In genomic region chr7:150847536-150847935, GRCh38 we compare ENCODE assay signal across 33 cellular contexts. TPM values are rescaled to one million over a fixed set of nuclear protein-coding genes. Genes with fewer than 3 reads are reported as not detected.
"Had no signal": no experiment of that assay in that cellular context is flagged by ENCODE, and none has a peak within 500 bp of the region (broad histone marks: within the 10 kb centered on the region; RNA-seq: fewer than 3 reads in every experiment).

No MANE protein-coding gene starts in this region.

- H3K36me3 ChIP-seq: adrenal gland, esophagus muscularis mucosa, gastrocnemius medialis, heart right ventricle, WERI-Rb-1 had no signal

- ATAC-seq: activated CD4-positive, CD25-positive, alpha-beta regulatory T cell treated with anti-CD3 and anti-CD28 coated beads, Interleukin-2, amount 50 U/mL, for 24 hours; activated CD8-positive, alpha-beta T cell treated with anti-CD3 and anti-CD28 coated beads for 36 hours; activated naive CD8-positive, alpha-beta T cell treated with anti-CD3 and anti-CD28 coated beads, Interleukin-2, amount 50 U/mL, for 24 hours; body of pancreas; foreskin keratinocyte; gastrocnemius medialis; heart right ventricle; T-helper 17 cell had no signal

- H3K4me3 Mint-ChIP-seq: activated B cell treated with CpG ODN at 0.5 μM for 24 hours; activated CD8-positive, alpha-beta T cell treated with anti-CD3 and anti-CD28 coated beads for 36 hours; activated naive CD4-positive, alpha-beta T cell treated with anti-CD3 and anti-CD28 coated beads for 36 hours; activated naive CD4-positive, alpha-beta T cell treated with anti-CD3 and anti-CD28 coated beads, Interleukin-2, amount 50 U/mL, for 24 hours; activated naive CD8-positive, alpha-beta T cell treated with anti-CD3 and anti-CD28 coated beads for 36 hours; activated naive CD8-positive, alpha-beta T cell treated with anti-CD3 and anti-CD28 coated beads, Interleukin-2, amount 50 U/mL, for 24 hours; activated T-helper 1 cell treated with anti-CD3 and anti-CD28 coated beads, Interleukin-12 subunit alpha, Interleukin-12 subunit beta, Interleukin-2, Interleukin-4 antibody, amounts not matched to agents 30 ng/mL and 10 ng/mL and 1 ng/mL, durations not matched to agents 14 hours and 24 hours and 36 hours; T-helper 17 cell; T-helper 2 cell treated with Interferon-gamma antibody and Interleukin-4, amounts not matched to agents 5 μg/mL and 100 μg/mL, for 36 hours had no signal

- H3K36me3 Mint-ChIP-seq: activated naive CD4-positive, alpha-beta T cell treated with anti-CD3 and anti-CD28 coated beads, Interleukin-2, amount 50 U/mL, for 24 hours; activated naive CD8-positive, alpha-beta T cell treated with anti-CD3 and anti-CD28 coated beads for 36 hours had no signal

- DNase-seq: activated B cell treated with CpG ODN at 0.5 μM for 24 hours; activated CD4-positive, alpha-beta T cell treated with anti-CD3 and anti-CD28 coated beads for 48 hours; activated CD4-positive, alpha-beta T cell treated with anti-CD3 and anti-CD28 coated beads, Interleukin-2, amount 50 U/mL, for 1 hour; activated CD4-positive, alpha-beta T cell treated with anti-CD3 and anti-CD28 coated beads, Interleukin-2, amount 50 U/mL, for 48 hours; activated CD8-positive, alpha-beta T cell treated with anti-CD3 and anti-CD28 coated beads for 36 hours; activated effector memory CD4-positive, alpha-beta T cell treated with anti-CD3 and anti-CD28 coated beads, Interleukin-2, amount 50 U/mL, for 16 hours; activated naive CD4-positive, alpha-beta T cell treated with anti-CD3 and anti-CD28 coated beads for 36 hours; activated naive CD8-positive, alpha-beta T cell treated with anti-CD3 and anti-CD28 coated beads for 36 hours; activated naive CD8-positive, alpha-beta T cell treated with anti-CD3 and anti-CD28 coated beads, Interleukin-2, amount 50 U/mL, for 24 hours; activated T-cell treated with anti-CD3 and anti-CD28 coated beads, Interleukin-2, amount 50 U/mL, for 1 hour; amygdala; body of pancreas; caudate nucleus; dorsolateral prefrontal cortex; effector memory CD4-positive, alpha-beta T cell; erythroblast; foreskin keratinocyte; gastrocnemius medialis; heart right ventricle; T-helper 1 cell; T-helper 17 cell; T1000; WERI-Rb-1 had no signal

- H3K4me3 ChIP-seq: adrenal gland, body of pancreas, dorsolateral prefrontal cortex, esophagus muscularis mucosa, gastrocnemius medialis, heart right ventricle had no signal

- H3K27ac ChIP-seq: adrenal gland, body of pancreas, dorsolateral prefrontal cortex, esophagus muscularis mucosa, foreskin keratinocyte, gastrocnemius medialis, heart right ventricle, WERI-Rb-1 had no signal

- H3K9me3 ChIP-seq: adrenal gland, body of pancreas, esophagus muscularis mucosa, gastrocnemius medialis, heart right ventricle had no signal

- H3K9me3 Mint-ChIP-seq: activated B cell treated with CpG ODN at 0.5 μM for 24 hours; activated CD8-positive, alpha-beta T cell treated with anti-CD3 and anti-CD28 coated beads for 36 hours; activated naive CD4-positive, alpha-beta T cell treated with anti-CD3 and anti-CD28 coated beads for 36 hours; activated naive CD4-positive, alpha-beta T cell treated with anti-CD3 and anti-CD28 coated beads, Interleukin-2, amount 50 U/mL, for 24 hours; activated naive CD8-positive, alpha-beta T cell treated with anti-CD3 and anti-CD28 coated beads for 36 hours; activated naive CD8-positive, alpha-beta T cell treated with anti-CD3 and anti-CD28 coated beads, Interleukin-2, amount 50 U/mL, for 24 hours; activated T-helper 1 cell treated with anti-CD3 and anti-CD28 coated beads, Interleukin-12 subunit alpha, Interleukin-12 subunit beta, Interleukin-2, Interleukin-4 antibody, amounts not matched to agents 30 ng/mL and 10 ng/mL and 1 ng/mL, durations not matched to agents 14 hours and 24 hours and 36 hours; activated T-helper 2 cell treated with anti-CD3 and anti-CD28 coated beads, Interferon-gamma antibody, Interleukin-2, Interleukin-4, amounts not matched to agents 10 μg/mL and 5 μg/mL and 100 μg/mL, durations not matched to agents 14 hours and 24 hours and 36 hours; T-helper 2 cell treated with Interferon-gamma antibody and Interleukin-4, amounts not matched to agents 5 μg/mL and 100 μg/mL, for 36 hours had no signal

- H3K27ac Mint-ChIP-seq: activated B cell treated with CpG ODN at 0.5 μM for 24 hours; activated CD8-positive, alpha-beta T cell treated with anti-CD3 and anti-CD28 coated beads for 36 hours; activated naive CD4-positive, alpha-beta T cell treated with anti-CD3 and anti-CD28 coated beads for 36 hours; activated naive CD4-positive, alpha-beta T cell treated with anti-CD3 and anti-CD28 coated beads, Interleukin-2, amount 50 U/mL, for 24 hours; activated naive CD8-positive, alpha-beta T cell treated with anti-CD3 and anti-CD28 coated beads for 36 hours; activated naive CD8-positive, alpha-beta T cell treated with anti-CD3 and anti-CD28 coated beads, Interleukin-2, amount 50 U/mL, for 24 hours; activated T-helper 1 cell treated with anti-CD3 and anti-CD28 coated beads, Interleukin-12 subunit alpha, Interleukin-12 subunit beta, Interleukin-2, Interleukin-4 antibody, amounts not matched to agents 30 ng/mL and 10 ng/mL and 1 ng/mL, durations not matched to agents 14 hours and 24 hours and 36 hours; activated T-helper 2 cell treated with anti-CD3 and anti-CD28 coated beads, Interferon-gamma antibody, Interleukin-2, Interleukin-4, amounts not matched to agents 10 μg/mL and 5 μg/mL and 100 μg/mL, durations not matched to agents 14 hours and 24 hours and 36 hours; T-helper 17 cell; T-helper 2 cell treated with Interferon-gamma antibody and Interleukin-4, amounts not matched to agents 5 μg/mL and 100 μg/mL, for 36 hours had no signal

- H3K27me3 ChIP-seq: adrenal gland, body of pancreas, foreskin keratinocyte had no signal

- H3K4me1 Mint-ChIP-seq: activated B cell treated with CpG ODN at 0.5 μM for 24 hours; activated naive CD4-positive, alpha-beta T cell treated with anti-CD3 and anti-CD28 coated beads, Interleukin-2, amount 50 U/mL, for 24 hours; activated naive CD8-positive, alpha-beta T cell treated with anti-CD3 and anti-CD28 coated beads for 36 hours had no signal

- H3K4me1 ChIP-seq: adrenal gland, body of pancreas, foreskin keratinocyte, gastrocnemius medialis had no signal

RNA-seq across cellular contexts. Expression of gene AOC1, which starts 4.8 kb away (rescaled TPM):
- total RNA-seq: activated B cell treated with CpG ODN at 0.5 μM for 24 hours; activated CD8-positive, alpha-beta memory T cell treated with anti-CD3 and anti-CD28 coated beads for 36 hours; activated CD8-positive, alpha-beta T cell treated with anti-CD3 and anti-CD28 coated beads for 36 hours; activated naive CD4-positive, alpha-beta T cell treated with anti-CD3 and anti-CD28 coated beads for 36 hours; activated naive CD8-positive, alpha-beta T cell treated with anti-CD3 and anti-CD28 coated beads for 36 hours; activated T-helper 1 cell treated with anti-CD3 and anti-CD28 coated beads, Interleukin-12 subunit alpha, Interleukin-12 subunit beta, Interleukin-2, Interleukin-4 antibody, amounts not matched to agents 30 ng/mL and 10 ng/mL and 1 ng/mL, durations not matched to agents 14 hours and 24 hours and 36 hours; chondrocyte; foreskin keratinocyte; glomerular endothelial cell; T-helper 17 cell had no signal
- polyA plus RNA-seq: foreskin keratinocyte had no signal

RNA-seq across cellular contexts. Expression of gene TMEM176A, which starts 47.0 kb away (rescaled TPM):
- total RNA-seq: activated B cell treated with CpG ODN at 0.5 μM for 24 hours; activated CD8-positive, alpha-beta memory T cell treated with anti-CD3 and anti-CD28 coated beads for 36 hours; activated CD8-positive, alpha-beta T cell treated with anti-CD3 and anti-CD28 coated beads for 36 hours; activated naive CD4-positive, alpha-beta T cell treated with anti-CD3 and anti-CD28 coated beads for 36 hours; activated naive CD8-positive, alpha-beta T cell treated with anti-CD3 and anti-CD28 coated beads for 36 hours; activated T-helper 1 cell treated with anti-CD3 and anti-CD28 coated beads, Interleukin-12 subunit alpha, Interleukin-12 subunit beta, Interleukin-2, Interleukin-4 antibody, amounts not matched to agents 30 ng/mL and 10 ng/mL and 1 ng/mL, durations not matched to agents 14 hours and 24 hours and 36 hours; activated T-helper 2 cell treated with anti-CD3 and anti-CD28 coated beads, Interferon-gamma antibody, Interleukin-2, Interleukin-4, amounts not matched to agents 10 μg/mL and 5 μg/mL and 100 μg/mL, durations not matched to agents 14 hours and 24 hours and 36 hours; chondrocyte; foreskin keratinocyte; glomerular endothelial cell had no signal
- polyA plus RNA-seq: foreskin keratinocyte had no signal

RNA-seq across cellular contexts. Expression of gene TMEM176B, which starts 47.4 kb away (rescaled TPM):
- total RNA-seq: activated CD8-positive, alpha-beta memory T cell treated with anti-CD3 and anti-CD28 coated beads for 36 hours; activated CD8-positive, alpha-beta T cell treated with anti-CD3 and anti-CD28 coated beads for 36 hours; activated naive CD4-positive, alpha-beta T cell treated with anti-CD3 and anti-CD28 coated beads for 36 hours; activated naive CD8-positive, alpha-beta T cell treated with anti-CD3 and anti-CD28 coated beads for 36 hours; activated T-helper 1 cell treated with anti-CD3 and anti-CD28 coated beads, Interleukin-12 subunit alpha, Interleukin-12 subunit beta, Interleukin-2, Interleukin-4 antibody, amounts not matched to agents 30 ng/mL and 10 ng/mL and 1 ng/mL, durations not matched to agents 14 hours and 24 hours and 36 hours; foreskin keratinocyte; glomerular endothelial cell; T-helper 17 cell had no signal
- polyA plus RNA-seq: foreskin keratinocyte had no signal
